In the genomic region with DNA sequence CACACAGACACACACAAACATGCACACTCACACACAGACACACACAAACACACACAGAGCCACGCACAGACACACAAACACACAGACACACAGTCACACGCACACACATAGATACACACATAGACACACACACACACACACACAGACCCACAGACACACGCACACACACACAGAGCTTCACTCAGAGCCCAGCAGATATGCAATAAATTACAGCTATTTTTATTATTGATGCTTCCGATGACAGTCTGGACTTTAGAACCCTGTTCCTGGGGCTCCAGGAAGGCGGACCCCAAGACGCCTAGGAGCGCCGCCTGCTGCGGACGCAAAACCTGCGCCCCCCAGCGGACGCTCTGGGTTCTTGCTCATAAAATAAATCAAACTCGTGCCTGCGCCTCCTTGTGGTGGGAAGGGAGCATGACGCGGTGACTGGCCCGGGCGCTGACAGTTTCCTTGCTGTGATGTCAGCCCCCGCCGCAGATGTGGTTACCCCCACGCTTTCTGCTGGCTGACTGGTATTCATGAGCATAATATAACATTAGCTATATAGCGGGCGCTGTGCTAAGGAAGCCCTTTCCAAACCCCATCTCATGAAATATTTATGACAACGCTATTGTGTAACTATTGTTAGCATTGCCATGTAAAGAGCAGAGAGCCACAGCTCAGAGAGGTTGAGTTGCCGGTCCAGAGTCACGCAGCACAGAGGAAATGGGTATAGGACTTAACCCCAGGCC, we compare ENCODE assay signal across 8 cellular contexts.
DNase-seq lines count a peak whose midpoint lies in the region; ATAC-seq lines count a peak whose summit lies in the region.

No MANE protein-coding gene starts in this region.

- peak overlapping the region; percentile 44 to 89 (median 64) for H3K4me3 Mint-ChIP-seq in CD4-positive, CD25-positive, alpha-beta regulatory T cell
- H3K4me3 Mint-ChIP-seq in effector memory CD8-positive, alpha-beta T cell: peak overlapping the region; percentile 55 to 65

- H3K27ac Mint-ChIP-seq in CD4-positive, CD25-positive, alpha-beta regulatory T cell: peak overlapping the region; percentile 88 to 97 (median 89)
- peak overlapping the region; percentile 4 to 75 for H3K27ac Mint-ChIP-seq in effector memory CD8-positive, alpha-beta T cell

- H3K4me1 Mint-ChIP-seq in CD4-positive, CD25-positive, alpha-beta regulatory T cell: peaks cover 21 to 58% (median 38%) of the 10 kb centered on the region in 4 donors
- H3K4me1 Mint-ChIP-seq in effector memory CD8-positive, alpha-beta T cell (ENCODE audit: low read depth in 2 of 2): peaks cover 38 to 42% of the 10 kb centered on the region in 2 donors

- peaks cover 2% of the 10 kb centered on the region for H3K27me3 ChIP-seq in CD4-positive, CD25-positive, alpha-beta regulatory T cell (ENCODE audit: control insufficient read depth, insufficient read depth, low read length)

- peak; percentile 89 to 93 (median 93) for DNase-seq in CD4-positive, CD25-positive, alpha-beta regulatory T cell
- DNase-seq in HT1080 (ENCODE audit: low read depth): peak; percentile 83
- DNase-seq in NOMO-1 treated with dmso at 0.1 percent for 144 hours (lab: John Stamatoyannopoulos, UW; ENCODE audit: unreplicated experiment): peak; percentile 92
- peak; percentile 90 to 95 for DNase-seq in activated CD8-positive, alpha-beta memory T cell treated with anti-CD3 and anti-CD28 coated beads for 4 hours (ENCODE audit: low read depth in 2 of 2)
- DNase-seq in effector memory CD8-positive, alpha-beta T cell: peak; percentile 94 to 98 (median 94)
- peak; percentile 76 for DNase-seq in middle frontal gyrus (ENCODE audit: extremely low spot score, low spot score)
- peak; percentile 89 for DNase-seq in stimulated activated CD8-positive, alpha-beta memory T cell treated with anti-CD3 and anti-CD28 coated beads, Interleukin-4, amount 100 ng/mL, for 24 hours (ENCODE audit: low read depth)

- H3K4me1 ChIP-seq in CD4-positive, CD25-positive, alpha-beta regulatory T cell (ENCODE audit: control insufficient read depth, insufficient read depth, low read length, poor library complexity, severe bottlenecking): peaks cover 55% of the 10 kb centered on the region

- peak; percentile 49 to 52 for ATAC-seq in CD4-positive, CD25-positive, alpha-beta regulatory T cell (ENCODE audit: low read depth in 2 of 2)
- peak; percentile 24 for ATAC-seq in GM19463 (IDR thresholded peaks at IDR 0.05; ENCODE audit: unreplicated experiment)
- peak; percentile 50 for ATAC-seq in effector memory CD8-positive, alpha-beta T cell (replicated peaks)

- no peaks in the 10 kb centered on the region for H3K9me3 ChIP-seq in CD4-positive, CD25-positive, alpha-beta regulatory T cell (ENCODE audit: control insufficient read depth in 2 of 2, low read length in 2 of 2)

- H3K27ac ChIP-seq in CD4-positive, CD25-positive, alpha-beta regulatory T cell (ENCODE audit: insufficient read depth, low read length, poor library complexity, severe bottlenecking): peak overlapping the region; percentile 58

- H3K36me3 Mint-ChIP-seq in CD4-positive, CD25-positive, alpha-beta regulatory T cell: no peaks in the 10 kb centered on the region
- H3K36me3 Mint-ChIP-seq in effector memory CD8-positive, alpha-beta T cell (ENCODE audit: insufficient read depth): peaks cover 34% of the 10 kb centered on the region

- no peaks in the 10 kb centered on the region for H3K36me3 ChIP-seq in CD4-positive, CD25-positive, alpha-beta regulatory T cell (ENCODE audit: control insufficient read depth, insufficient read depth, low read length)

- peaks cover 20% of the 10 kb centered on the region for H3K27me3 Mint-ChIP-seq in CD4-positive, CD25-positive, alpha-beta regulatory T cell
- H3K27me3 Mint-ChIP-seq in effector memory CD8-positive, alpha-beta T cell: peaks cover 0 to 27% of the 10 kb centered on the region in 2 donors

- H3K9me3 Mint-ChIP-seq in CD4-positive, CD25-positive, alpha-beta regulatory T cell: no peaks in the 10 kb centered on the region
- no peaks in the 10 kb centered on the region for H3K9me3 Mint-ChIP-seq in effector memory CD8-positive, alpha-beta T cell

- peak overlapping the region; percentile 65 for H3K4me3 ChIP-seq in CD4-positive, CD25-positive, alpha-beta regulatory T cell (ENCODE audit: low read depth, low read length)

Comparison
In these comparisons a context has a peak if more than half of its experiments do, and no peak if none do; other contexts are left out.
1. Peak in every context shown above with its lines: DNase-seq, ATAC-seq, H3K4me3 ChIP-seq and H3K27ac ChIP-seq.